In the genomic region with DNA sequence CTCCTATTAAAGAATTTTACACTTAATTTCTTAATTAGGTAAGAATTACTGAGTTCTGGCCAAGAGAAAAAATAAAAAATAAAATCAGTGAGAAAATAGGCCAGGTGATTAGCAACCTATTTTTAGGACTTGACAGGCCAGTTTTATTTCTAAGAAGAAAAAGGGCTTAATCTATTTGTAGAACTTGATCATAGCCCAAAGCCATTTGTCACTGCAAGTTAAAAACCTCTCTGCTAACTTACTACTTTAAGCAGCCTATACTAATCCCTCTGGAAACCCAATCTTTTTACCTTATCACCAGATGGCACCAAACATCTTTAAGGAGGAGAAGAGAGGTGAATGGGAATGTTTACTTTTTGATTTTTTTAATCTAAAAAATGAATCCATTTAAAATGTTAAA, we compare ENCODE assay signal across 16 cellular contexts.
"Had no signal": no experiment of that assay in that cellular context is flagged by ENCODE, and none has a peak within 500 bp of the region (broad histone marks: within the 10 kb centered on the region; RNA-seq: fewer than 3 reads in every experiment).

No MANE protein-coding gene starts in this region.

- H3K27me3 ChIP-seq: tibial artery, uterus had no signal

- H3K27ac ChIP-seq: parathyroid adenoma had no signal

- ATAC-seq: activated naive CD4-positive, alpha-beta T cell treated with anti-CD3 and anti-CD28 coated beads, Interleukin-2, amount 50 U/mL, for 72 hours; activated T-cell treated with anti-CD3 and anti-CD28 coated beads, Interleukin-2, amount 50 U/mL, for 72 hours; esophagus mucosa; left colon had no signal

- H3K4me3 ChIP-seq: tibial artery, uterus had no signal

- H3K36me3 ChIP-seq: tibial artery, uterus had no signal

- H3K9me3 ChIP-seq: uterus had no signal

- DNase-seq: activated CD4-positive, alpha-beta T cell treated with anti-CD3 and anti-CD28 coated beads, Interleukin-2, amount 10 ng/mL, durations not matched to agents 7 days and 5 days; activated CD4-positive, CD25-positive, alpha-beta regulatory T cell; activated CD8-positive, alpha-beta memory T cell treated with anti-CD3 and anti-CD28 coated beads, Interleukin-2, amount 50 U/mL, for 48 hours; activated gamma-delta T cell; activated T-cell treated with anti-CD3 and anti-CD28 coated beads, Interleukin-2, amount 50 U/mL, for 72 hours; left colon; naive B cell; small intestine; stimulated activated CD4-positive, alpha-beta T cell treated with anti-CD3 and anti-CD28 coated beads, Interleukin-4, amount 100 ng/mL, for 24 hours; stimulated activated naive CD4-positive, alpha-beta T cell; T-helper 2 cell; tibial artery; uterus had no signal

- H3K4me1 ChIP-seq: parathyroid adenoma, uterus had no signal
